9 cellular contexts compared by ENCODE assay signal in genomic region chr9:23821400-23822181, GRCh38. TPM values are rescaled to one million over a fixed set of nuclear protein-coding genes. Genes with fewer than 3 reads are reported as not detected.
DNase-seq lines count a peak whose midpoint lies in the region; ATAC-seq and TF ChIP-seq lines count a peak whose summit lies in the region.
"Had no signal": no experiment of that assay in that cellular context is flagged by ENCODE, and none has a peak within 500 bp of the region (broad histone marks: within the 10 kb centered on the region; RNA-seq: fewer than 3 reads in every experiment).

No MANE protein-coding gene starts in this region.

- H3K27me3 Mint-ChIP-seq in T-helper 17 cell: peaks cover 12% of the 10 kb centered on the region

- H3K27ac Mint-ChIP-seq in T-helper 17 cell: no peak overlapping the region
- H3K27ac Mint-ChIP-seq: T-cell had no signal

- H3K4me3 Mint-ChIP-seq in T-helper 17 cell: no peak overlapping the region
- H3K4me3 Mint-ChIP-seq: T-cell had no signal

- in situ Hi-C loops in G401 (cut with HindIII; ENCODE audit: low sequenced_read_pairs): no loop called here

- H3K4me1 Mint-ChIP-seq in T-helper 17 cell: no peaks in the 10 kb centered on the region

- H3K27ac ChIP-seq in foreskin keratinocyte: no peak overlapping the region

- ATAC-seq in foreskin keratinocyte: peak; percentile 18
- no peak for ATAC-seq in GM21786 (IDR thresholded peaks at IDR 0.05; ENCODE audit: unreplicated experiment)
- no peak for ATAC-seq in HG03196 (IDR thresholded peaks at IDR 0.05; ENCODE audit: unreplicated experiment)
- ATAC-seq in T-helper 17 cell: no peak
- ATAC-seq: T-cell had no signal

- peaks cover under 1% of the 10 kb centered on the region for H3K4me1 ChIP-seq in foreskin keratinocyte

- DNase-seq in G401 (ENCODE audit: low spot score) (peak; percentile 57), NCI-H748 treated with DMSO at 0.1 percent for 48 hours (lab: John Stamatoyannopoulos, UW) (peak; percentile 35), foreskin keratinocyte (peak in 1 of 2 donors; percentile 56), posterior vena cava (ENCODE audit: low spot score) (peak; percentile 68), T-helper 17 cell (no peak)
- DNase-seq in activated T-cell treated with anti-CD3 and anti-CD28 coated beads, Interleukin-2, amount 50 U/mL, for 48 hours: no peak
- DNase-seq: T-cell had no signal

- H3K9me3 ChIP-seq in T-helper 17 cell (ENCODE audit: control insufficient read depth, low read length, poor library complexity, severe bottlenecking): peaks cover 3% of the 10 kb centered on the region

- no peaks in the 10 kb centered on the region for H3K36me3 Mint-ChIP-seq in T-helper 17 cell (ENCODE audit: low read depth)
- H3K36me3 Mint-ChIP-seq: T-cell had no signal

- no peak for TF ChIP-seq CTCF in foreskin keratinocyte (conservative IDR thresholded peaks at IDR 0.05)

- H3K27me3 ChIP-seq in foreskin keratinocyte: peaks cover 28% of the 10 kb centered on the region

- intact Hi-C loops in posterior vena cava (cut with DNase I): no loop called here

RNA-seq across cellular contexts. Expression of gene ELAVL2, which starts 4.4 kb away (rescaled TPM):
- not detected in 2 replicates for total RNA-seq in G401 (2014; rRNA removed; shearing (Covaris generic))
- total RNA-seq in foreskin keratinocyte: 10.4 and 12.1 TPM in 2 replicates
- 2.5 and 3.2 TPM in 2 replicates for polyA plus RNA-seq in foreskin keratinocyte
- total RNA-seq in posterior vena cava: under 1 TPM in 1 of 2 donors, not detected in 1; 0.05 TPM
- not detected for total RNA-seq in T-helper 17 cell

Comparison
In these comparisons a context has a peak if more than half of its experiments do, and no peak if none do; other contexts are left out.
1. DNase-seq: peak in G401 (single experiment), NCI-H748 treated with DMSO at 0.1 percent for 48 hours (single experiment) and posterior vena cava (single experiment); none in activated T-cell treated with anti-CD3 and anti-CD28 coated beads, Interleukin-2, amount 50 U/mL, for 48 hours (0 of 2) and T-helper 17 cell (0 of 3).
2. RNA of gene ELAVL2, which starts 4.4 kb away (total RNA-seq): 10.4 to 12.1 TPM in foreskin keratinocyte; 0.05 TPM in posterior vena cava, not detected in G401 and not detected in T-helper 17 cell; every median in the first group is over 10 times any median in the second.